In the genomic region with DNA sequence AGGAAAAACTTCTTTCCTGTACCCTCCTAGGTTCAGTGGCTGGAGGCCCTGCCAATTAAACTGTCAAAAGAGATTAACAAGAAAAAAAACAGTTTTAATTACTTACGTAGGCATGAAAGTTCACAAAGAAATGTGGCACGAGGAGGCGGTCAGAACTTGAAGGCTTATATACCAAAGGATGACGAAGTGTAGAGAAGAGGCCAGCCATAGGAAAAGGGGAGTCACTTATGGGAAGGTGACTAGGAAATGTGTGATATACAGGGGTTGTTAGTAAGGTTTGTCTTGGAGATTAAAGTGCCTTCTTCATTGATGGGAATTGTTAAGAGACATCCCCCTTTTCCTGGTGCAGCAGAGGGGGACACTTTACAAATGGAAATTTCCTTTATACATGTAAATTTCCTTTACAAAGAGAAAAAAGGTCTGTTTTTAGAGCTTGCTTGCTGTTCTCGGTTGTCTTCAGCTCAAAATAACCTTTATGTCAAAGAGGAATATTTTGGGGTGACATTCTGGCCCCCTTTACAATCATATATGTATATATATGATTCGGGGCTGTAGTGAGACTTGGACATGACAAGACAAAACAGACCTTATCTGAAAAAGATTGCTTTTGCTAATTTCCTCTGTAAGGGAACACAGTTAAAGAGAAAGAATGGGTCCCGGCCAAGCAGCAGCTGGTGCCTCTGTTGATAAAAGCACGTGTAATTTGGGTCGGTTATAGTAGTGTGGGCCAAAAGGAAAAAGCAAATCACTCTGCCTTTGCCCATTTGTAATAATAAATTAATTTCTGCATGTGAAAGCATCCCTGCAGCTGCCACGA, we compare ENCODE assay signal across 10 cellular contexts. TPM values are rescaled to one million over a fixed set of nuclear protein-coding genes. Genes with fewer than 3 reads are reported as not detected.
DNase-seq lines count a peak whose midpoint lies in the region; ATAC-seq and TF ChIP-seq lines count a peak whose summit lies in the region.
"Had no signal": no experiment of that assay in that cellular context is flagged by ENCODE, and none has a peak within 500 bp of the region (broad histone marks: within the 10 kb centered on the region; RNA-seq: fewer than 3 reads in every experiment).

No MANE protein-coding gene starts in this region.

- TF ChIP-seq POLR2A in ovary (IDR thresholded peaks at IDR 0.05), result no peak

- TF ChIP-seq CTCF in OCI-LY7 (conservative IDR thresholded peaks at IDR 0.05; ENCODE audit: low read length) (no peak), fibroblast of the aortic adventitia (IDR thresholded peaks at IDR 0.05; ENCODE audit: insufficient read depth, low read length) (no peak), ovary (IDR thresholded peaks at IDR 0.05) (no peak)

- no peaks in the 10 kb centered on the region for H3K27me3 ChIP-seq in ovary

- no peak for ATAC-seq in HG02678 (IDR thresholded peaks at IDR 0.05; ENCODE audit: unreplicated experiment)

- WGBS in ovary, 3 donors, result 16 to 29% (median 18%) methylated on average over 10 of the region's 10 CpGs

- H3K4me2 ChIP-seq in OCI-LY7 (ENCODE audit: low read length), result peak overlapping the region; percentile 22

- no peak overlapping the region for H2AFZ ChIP-seq in OCI-LY7 (ENCODE audit: low read length)

- peaks cover 7% of the 10 kb centered on the region for H3K36me3 ChIP-seq in OCI-LY7 (ENCODE audit: insufficient read depth, low read length)
- no peaks in the 10 kb centered on the region for H3K36me3 ChIP-seq in ovary

- DNase-seq in Daoy (ENCODE audit: low read depth) (peak; percentile 13), OCI-LY7 (ENCODE audit: low spot score) (no peak), fibroblast of the aortic adventitia (ENCODE audit: low read depth) (peak; percentile 14), ovary (peak in 4 of 5 donors; percentile 39 to 65 (median 52)), AML-193 (lab: John Stamatoyannopoulos, UW) (no peak), AG20443 (ENCODE audit: low spot score) (no peak), DMS79 (lab: John Stamatoyannopoulos, UW) (no peak)
- DNase-seq: activated CD4-positive, alpha-beta T cell treated with anti-CD3 and anti-CD28 coated beads, Interleukin-2, amount 50 U/mL, for 1 hour had no signal

- no peaks in the 10 kb centered on the region for H3K9me3 ChIP-seq in OCI-LY7 (ENCODE audit: low read length)
- no peaks in the 10 kb centered on the region for H3K9me3 ChIP-seq in ovary

- peaks cover 78% of the 10 kb centered on the region; the same call in 1 of the 2 replicates for H3K79me2 ChIP-seq in OCI-LY7 (ENCODE audit: insufficient read depth, low read depth, low read length)

- no peaks in the 10 kb centered on the region for H3K9me2 ChIP-seq in OCI-LY7 (ENCODE audit: insufficient read depth, low read length)

- CTCF ChIA-PET in OCI-LY7 (lab: Charles Lee; ENCODE audit: unreplicated experiment), result no interaction called here

- TF ChIP-seq EP300 in ovary (IDR thresholded peaks at IDR 0.05), result no peak

- POLR2A ChIA-PET in OCI-LY7 (lab: Charles Lee), result interaction anchor here (0.6 to 2.0 kb wide), 4 partner anchors 8 to 624 kb away, joined by 3 to 6 read pairs (median 4); no protein-coding TSS in a partner anchor

- H3K27ac ChIP-seq in OCI-LY7 (ENCODE audit: low read depth, low read length, poor library complexity, severe bottlenecking) (no peak overlapping the region), ovary (peak overlapping the region in 1 of 2 donors; percentile 46)

- intact Hi-C loops in OCI-LY7 (cut with micrococcal nuclease; ENCODE audit: unreplicated experiment) (no loop called here), ovary (cut with DNase I) (no loop called here)

- peaks cover 6% of the 10 kb centered on the region; the same call in 1 of the 2 replicates for H4K20me1 ChIP-seq in OCI-LY7 (ENCODE audit: insufficient read depth, low read length)

- H3K4me1 ChIP-seq in OCI-LY7 (ENCODE audit: insufficient read depth, low read length, poor library complexity, severe bottlenecking) (peaks cover 34% of the 10 kb centered on the region), ovary (ENCODE audit: insufficient read depth) (peaks cover 15% of the 10 kb centered on the region)

- no TSS peak for BruUV-seq in OCI-LY7 (replicated peaks; lab: Mats Ljungman, UMichigan)

- H3K4me3 ChIP-seq in OCI-LY7 (ENCODE audit: low read depth, low read length, poor library complexity, severe bottlenecking) (no peak overlapping the region), fibroblast of the aortic adventitia (ENCODE audit: low read depth, low read length) (no peak overlapping the region), ovary (no peak overlapping the region)
- H3K4me3 ChIP-seq: lung had no signal

RNA-seq across cellular contexts. Expression of a gene that starts 38.6 kb away (rescaled TPM):
- 24.1 and 30.2 TPM in 2 replicates for total RNA-seq in Daoy (2014; rRNA removed; shearing (Covaris generic))
- 131 and 150 TPM in 2 replicates for total RNA-seq in OCI-LY7 (2014; rRNA removed; shearing (Covaris generic))
- total RNA-seq in OCI-LY7 (2022), result 212 and 232 TPM in 2 replicates
- 25.8 and 42.9 TPM in 2 replicates for total RNA-seq in fibroblast of the aortic adventitia (ENCODE audit: low replicate concordance)
- total RNA-seq in ovary, result 100 to 1,000 TPM; 106 to 262 (median 191) TPM
- 100 to 1,000 TPM in 1 of 2 donors, 10 to 100 TPM in 1; 65.1 to 121 TPM for polyA plus RNA-seq in ovary

Comparison
In these comparisons a context has a peak if more than half of its experiments do, and no peak if none do; other contexts are left out.
1. DNase-seq: peak in Daoy (single experiment), fibroblast of the aortic adventitia (single experiment) and ovary (4 of 5); none in OCI-LY7 (single experiment), AML-193 (0 of 2), AG20443 (single experiment) and DMS79 (single experiment).